ENCODE assay signal across 15 cellular contexts in the genomic region with DNA sequence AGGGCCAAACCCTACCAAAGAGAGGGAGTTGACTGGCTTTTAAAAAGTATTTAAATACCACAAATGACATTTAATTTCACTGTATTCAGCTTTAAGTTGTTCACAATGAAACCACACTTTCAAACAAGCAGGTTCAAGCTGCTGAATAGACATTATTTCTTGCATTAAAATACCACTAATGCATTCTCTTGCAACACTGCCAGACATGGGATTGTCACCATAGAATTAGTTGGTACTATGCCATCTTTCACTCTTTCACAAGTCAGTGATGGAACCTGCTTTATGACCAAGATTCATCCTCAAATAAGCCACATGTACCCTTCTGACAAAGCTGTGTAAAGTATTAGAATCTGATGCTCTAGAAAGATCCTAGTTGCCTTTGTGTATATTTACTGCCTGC.
A peak's percentile ranks its signal among the peaks of the same experiment; 100 is the strongest.
DNase-seq lines count a peak whose midpoint lies in the region; ATAC-seq and TF ChIP-seq lines count a peak whose summit lies in the region.
"Had no signal": no experiment of that assay in that cellular context is flagged by ENCODE, and none has a peak within 500 bp of the region (broad histone marks: within the 10 kb centered on the region; RNA-seq: fewer than 3 reads in every experiment).

No MANE protein-coding gene starts in this region.

- H3K4me3 ChIP-seq in IMR-90 (ENCODE audit: insufficient read depth, low read depth, low read length) (no peak overlapping the region), adipocyte (ENCODE audit: low read length) (peak overlapping the region; percentile 55), fibroblast of mammary gland (ENCODE audit: control insufficient read depth, low read depth, low read length) (no peak overlapping the region), suprapubic skin (no peak overlapping the region)
- H3K4me3 ChIP-seq: left ventricle myocardium inferior, psoas muscle had no signal

- no peak for TF ChIP-seq POLR2A in IMR-90 (IDR thresholded peaks at IDR 0.05; ENCODE audit: low read depth, low read length)
- TF ChIP-seq POLR2A in suprapubic skin (IDR thresholded peaks at IDR 0.05) = no peak

- CTCF ChIA-PET in IMR-90 (lab: Yijun Ruan, JAX) = no interaction called here

- H2AK9ac ChIP-seq in IMR-90 (replicated peaks; ENCODE audit: low read depth, low read length, poor library complexity) = no peak overlapping the region

- dilution Hi-C loops in IMR-90 (cut with HindIII; ENCODE audit: low sequenced_read_pairs, unreplicated experiment) = no loop called here

- no peak overlapping the region for H4K5ac ChIP-seq in IMR-90 (ENCODE audit: low read depth, low read length)

- H3K4ac ChIP-seq in IMR-90 (ENCODE audit: low read depth, low read length) = no peak overlapping the region

- H3K23ac ChIP-seq in IMR-90 (ENCODE audit: low read depth, low read length) = no peak overlapping the region

- no peak overlapping the region for H3K14ac ChIP-seq in IMR-90 (replicated peaks; ENCODE audit: low read depth, low read length)

- H3K56ac ChIP-seq in IMR-90 (ENCODE audit: extremely low read depth, insufficient read depth, low read length) = no peak overlapping the region

- no peak overlapping the region for H4K8ac ChIP-seq in IMR-90 (ENCODE audit: low read depth in 2 of 2, low read length in 2 of 2)

- intact Hi-C loops in IMR-90 (cut with micrococcal nuclease) = no loop called here

- ATAC-seq in IMR-90 (ENCODE audit: low read depth) = no peak

- POLR2A ChIA-PET in IMR-90 (lab: Charles Lee; ENCODE audit: unreplicated experiment) = no interaction called here

- peaks cover 10% of the 10 kb centered on the region for H3K9me1 ChIP-seq in IMR-90 (ENCODE audit: insufficient read depth, low read length)

- H3K18ac ChIP-seq in IMR-90 (ENCODE audit: low read depth, low read length) = no peak overlapping the region

- H3K79me1 ChIP-seq in IMR-90 (ENCODE audit: low read depth in 1 of 2, low read length in 2 of 2) = no peaks in the 10 kb centered on the region

- no peak overlapping the region for H2BK20ac ChIP-seq in IMR-90 (ENCODE audit: low read depth, low read length)

- H3K27me3 ChIP-seq in IMR-90 (ENCODE audit: control insufficient read depth, insufficient read depth, low read length) (no peaks in the 10 kb centered on the region), adipocyte (replicated peaks; ENCODE audit: control insufficient read depth, insufficient read depth, low read length) (no peaks in the 10 kb centered on the region), suprapubic skin (no peaks in the 10 kb centered on the region)

- no peak overlapping the region for H4K91ac ChIP-seq in IMR-90 (ENCODE audit: insufficient read depth, low read depth, low read length)

- no peak overlapping the region for H2AFZ ChIP-seq in IMR-90 (replicated peaks; ENCODE audit: low read length, poor library complexity)

- no peak overlapping the region for H2BK15ac ChIP-seq in IMR-90 (ENCODE audit: low read depth, low read length)

- H2BK120ac ChIP-seq in IMR-90 (ENCODE audit: low read depth, low read length) = no peak overlapping the region

- H3K9me3 ChIP-seq in IMR-90 (ENCODE audit: control insufficient read depth, insufficient read depth, low read length) (no peaks in the 10 kb centered on the region), adipocyte (ENCODE audit: control insufficient read depth, low read length) (no peaks in the 10 kb centered on the region), suprapubic skin (no peaks in the 10 kb centered on the region)
- H3K9me3 ChIP-seq: left ventricle myocardium inferior, psoas muscle, SK-N-SH had no signal

- DNase-seq in IMR-90 (no peak), adipocyte (ENCODE audit: low read depth) (peak; percentile 43), fibroblast of mammary gland (ENCODE audit: low read depth) (peak; percentile 20), suprapubic skin (ENCODE audit: low spot score in 2 of 2) (no peak), NCI-H510A (lab: John Stamatoyannopoulos, UW) (no peak), H4 (ENCODE audit: low spot score) (no peak)
- no peak for DNase-seq in effector CD4-positive, alpha-beta T cell
- DNase-seq: activated T-cell treated with anti-CD3 and anti-CD28 coated beads, Interleukin-2, amount 50 U/mL, for 1 hour; GF-D8; H9; NCI-H146; stimulated activated CD4-positive, alpha-beta T cell treated with anti-CD3 and anti-CD28 coated beads, Interleukin-15, amount 100 ng/mL, for 24 hours had no signal

- H4K20me1 ChIP-seq in IMR-90 (ENCODE audit: insufficient read depth, low read length) = no peaks in the 10 kb centered on the region

- no peaks in the 10 kb centered on the region for H3K36me3 ChIP-seq in IMR-90 (ENCODE audit: control insufficient read depth, insufficient read depth, low read length)
- H3K36me3 ChIP-seq in adipocyte (ENCODE audit: control insufficient read depth, insufficient read depth, low read length, severe bottlenecking) = no peaks in the 10 kb centered on the region
- H3K36me3 ChIP-seq in suprapubic skin = no peaks in the 10 kb centered on the region
- H3K36me3 ChIP-seq: left ventricle myocardium inferior had no signal

- BruUV-seq in IMR-90 (replicated peaks; lab: Mats Ljungman, UMichigan) = no TSS peak

- TF ChIP-seq RAD21 in IMR-90 (IDR thresholded peaks at IDR 0.05; ENCODE audit: low read length) = no peak

- TF ChIP-seq EP300 in suprapubic skin (IDR thresholded peaks at IDR 0.05) = no peak

- in situ Hi-C loops in IMR-90 (cut with MboI; ENCODE audit: low sequenced_read_pairs) = loop anchor here (5.0 kb wide), 1 partner anchor 51 kb away; no protein-coding TSS in a partner anchor

- H3K27ac ChIP-seq in IMR-90 (ENCODE audit: insufficient read depth, low read length) (no peak overlapping the region), suprapubic skin (peak overlapping the region; percentile 23)
- H3K27ac ChIP-seq: left ventricle myocardium inferior, psoas muscle had no signal

- H2AK5ac ChIP-seq in IMR-90 (ENCODE audit: low read depth, low read length) = no peak overlapping the region

- H2BK5ac ChIP-seq in IMR-90 (ENCODE audit: low read depth, low read length, poor library complexity, severe bottlenecking) = no peak overlapping the region

- no peak for TF ChIP-seq CTCF in IMR-90 (conservative IDR thresholded peaks at IDR 0.05; ENCODE audit: low read depth, low read length)
- no peak for TF ChIP-seq CTCF in fibroblast of mammary gland (conservative IDR thresholded peaks at IDR 0.05; ENCODE audit: control insufficient read depth, insufficient read depth, low read depth, low read length)
- TF ChIP-seq CTCF in suprapubic skin (IDR thresholded peaks at IDR 0.05) = no peak

- peaks cover 12% of the 10 kb centered on the region for H3K4me1 ChIP-seq in IMR-90 (ENCODE audit: control insufficient read depth, insufficient read depth, low read length)
- H3K4me1 ChIP-seq in adipocyte (ENCODE audit: control insufficient read depth, insufficient read depth, low read length) = peaks cover 40% of the 10 kb centered on the region
- H3K4me1 ChIP-seq in suprapubic skin = peaks cover 28% of the 10 kb centered on the region
- H3K4me1 ChIP-seq: left ventricle myocardium inferior, psoas muscle had no signal

- H3K4me2 ChIP-seq in IMR-90 (ENCODE audit: low read depth, low read length) = no peak overlapping the region
- H3K4me2 ChIP-seq: SK-N-SH had no signal

- no peak overlapping the region for H3K9ac ChIP-seq in IMR-90 (ENCODE audit: low read depth, low read length)
- no peak overlapping the region for H3K9ac ChIP-seq in adipocyte (ENCODE audit: low read length)
- H3K9ac ChIP-seq: SK-N-SH had no signal

TF ChIP-seq in IMR-90, 13 proteins besides CTCF, POLR2A, EP300 and RAD21:
- no peak for TF ChIP-seq USF2 (IDR thresholded peaks at IDR 0.05; ENCODE audit: low read depth, low read length)
- no peak for TF ChIP-seq RFX5 (IDR thresholded peaks at IDR 0.05; ENCODE audit: low read depth, low read length)
- TF ChIP-seq SMC3 (IDR thresholded peaks at IDR 0.05; ENCODE audit: low read depth, low read length) = no peak
- TF ChIP-seq NFE2L2 (IDR thresholded peaks at IDR 0.05; ENCODE audit: low read depth, low read length) = no peak
- TF ChIP-seq CEBPB (IDR thresholded peaks at IDR 0.05; ENCODE audit: low read depth, low read length) = no peak
- TF ChIP-seq BHLHE40 (IDR thresholded peaks at IDR 0.05; ENCODE audit: low read depth, low read length) = no peak
- TF ChIP-seq RCOR1 (IDR thresholded peaks at IDR 0.05; ENCODE audit: insufficient replicate concordance, low read length) = no peak
- TF ChIP-seq FOS (IDR thresholded peaks at IDR 0.05; ENCODE audit: low read depth, low read length) = no peak
- TF ChIP-seq MAFK (IDR thresholded peaks at IDR 0.05; ENCODE audit: low read depth, low read length) = 0 out of 2 replicates have a peak, but pooled peaks have one; percentile 14

Comparison
In these comparisons a context has a peak if more than half of its experiments do, and no peak if none do; other contexts are left out.
1. DNase-seq: peak in adipocyte (single experiment) and fibroblast of mammary gland (single experiment); none in IMR-90 (single experiment), suprapubic skin (0 of 2), NCI-H510A (single experiment), H4 (single experiment) and effector CD4-positive, alpha-beta T cell (single experiment).